8 cellular contexts compared by ENCODE assay signal in genomic region chr17:39867084-39867890, GRCh38. TPM values are rescaled to one million over a fixed set of nuclear protein-coding genes. Genes with fewer than 3 reads are reported as not detected.
DNase-seq lines count a peak whose midpoint lies in the region; ATAC-seq and TF ChIP-seq lines count a peak whose summit lies in the region.

No MANE protein-coding gene starts in this region.

- peak; percentile 78 for DNase-seq in GM06990 (ENCODE audit: extremely low read depth, insufficient read length)
- peak in 4 of 5 donors; percentile 59 to 78 (median 60) for DNase-seq in T-helper 1 cell
- no peak for DNase-seq in esophagus squamous epithelium (lab: John Stamatoyannopoulos, UW)
- no peak for DNase-seq in NCI-H526 treated with DMSO at 0.1 percent for 48 hours (lab: John Stamatoyannopoulos, UW)
- no peak for DNase-seq in COR-L47 (lab: John Stamatoyannopoulos, UW)
- DNase-seq in sigmoid colon: no peak
- no peak for DNase-seq in NCI-H526 (lab: John Stamatoyannopoulos, UW)

- H3K27ac ChIP-seq in esophagus squamous epithelium (peak overlapping the region in 2 of 4 donors; percentile 35 to 38), sigmoid colon (no peak overlapping the region)

- ATAC-seq in GM21737 (IDR thresholded peaks at IDR 0.05; ENCODE audit: unreplicated experiment): peak; percentile 45

- H3K4me3 ChIP-seq in GM06990 (replicated peaks; ENCODE audit: low read depth, low read length) (peak overlapping the region; percentile 60), esophagus squamous epithelium (peak overlapping the region in 3 of 4 donors; percentile 2 to 38 (median 19)), sigmoid colon (no peak overlapping the region)

- 72 to 81% methylated on average over 18 to 21 of the region's 21 CpGs for WGBS in esophagus squamous epithelium, 2 donors
- 73 to 85% methylated on average over 21 of the region's 21 CpGs for WGBS in sigmoid colon, 2 donors

- H3K27me3 ChIP-seq in GM06990 (replicated peaks; ENCODE audit: control insufficient read depth, insufficient read depth, low read length) (no peaks in the 10 kb centered on the region), esophagus squamous epithelium (peaks cover 0 to 68% (median 15%) of the 10 kb centered on the region in 4 donors), sigmoid colon (peaks cover 23 to 66% (median 48%) of the 10 kb centered on the region in 3 donors)

- no peak for TF ChIP-seq POLR2A in esophagus squamous epithelium (IDR thresholded peaks at IDR 0.05)
- TF ChIP-seq POLR2A in sigmoid colon (IDR thresholded peaks at IDR 0.05): no peak

- intact Hi-C loops in esophagus squamous epithelium (cut with DNase I) (loop anchor here (10.0 kb wide), 1 partner anchor 102 kb away; no protein-coding TSS in a partner anchor), sigmoid colon (cut with DNase I) (no loop called here)

- peaks cover 0 to 19% (median 6%) of the 10 kb centered on the region in 3 donors for H3K4me1 ChIP-seq in esophagus squamous epithelium
- peaks cover 0 to 7% (median 7%) of the 10 kb centered on the region in 4 donors for H3K4me1 ChIP-seq in sigmoid colon

- no peaks in the 10 kb centered on the region for H3K9me3 ChIP-seq in esophagus squamous epithelium
- H3K9me3 ChIP-seq in sigmoid colon: peaks cover 0 to 4% (median 0%) of the 10 kb centered on the region in 4 donors

- TF ChIP-seq CTCF in GM06990 (IDR thresholded peaks at IDR 0.05; ENCODE audit: insufficient read depth, low read length, poor library complexity, severe bottlenecking): no peak
- no peak for TF ChIP-seq CTCF in esophagus squamous epithelium (IDR thresholded peaks at IDR 0.05)
- TF ChIP-seq CTCF in sigmoid colon (IDR thresholded peaks at IDR 0.05): no peak

- TF ChIP-seq EP300 in sigmoid colon (IDR thresholded peaks at IDR 0.05): no peak

- H3K36me3 ChIP-seq in GM06990 (ENCODE audit: control insufficient read depth, insufficient read depth, low read length): no peaks in the 10 kb centered on the region
- H3K36me3 ChIP-seq in esophagus squamous epithelium: no peaks in the 10 kb centered on the region
- H3K36me3 ChIP-seq in sigmoid colon: no peaks in the 10 kb centered on the region

RNA-seq across cellular contexts. Expression of gene ZPBP2, which starts 0.7 kb away (rescaled TPM):
- not detected for total RNA-seq in esophagus squamous epithelium
- not detected for total RNA-seq in sigmoid colon
- polyA plus RNA-seq in sigmoid colon: under 1 TPM in 1 of 3 donors, not detected in 2; 0.03 TPM

RNA-seq across cellular contexts. Expression of gene IKZF3, which starts 3.2 kb away (rescaled TPM):
- total RNA-seq in esophagus squamous epithelium (1 to 10 TPM; 2.1 to 9.0 (median 3.8) TPM), sigmoid colon (1 to 10 TPM in 1 of 4 donors, under 1 TPM in 3; under 0.01 to 1.5 (median 0.34) TPM)
- polyA plus RNA-seq in sigmoid colon: 10 to 100 TPM in 1 of 3 donors, under 1 TPM in 2; 0.23 to 12.3 (median 0.60) TPM

RNA-seq across cellular contexts. Expression of gene GSDMB, which starts 51.1 kb away (rescaled TPM):
- total RNA-seq in esophagus squamous epithelium: 1 to 10 TPM in 3 of 4 donors, under 1 TPM in 1; 0.67 to 4.2 (median 1.4) TPM
- total RNA-seq in sigmoid colon: 10 to 100 TPM in 1 of 4 donors, 1 to 10 TPM in 3; 2.0 to 22.7 (median 4.8) TPM
- polyA plus RNA-seq in sigmoid colon: 100 to 1,000 TPM in 1 of 3 donors, 10 to 100 TPM in 2; 50.5 to 133 (median 94.8) TPM

Comparison
In these comparisons a context has a peak if more than half of its experiments do, and no peak if none do; other contexts are left out.
1. DNase-seq: peak in GM06990 (single experiment) and T-helper 1 cell (4 of 5); none in esophagus squamous epithelium (single experiment), NCI-H526 treated with DMSO at 0.1 percent for 48 hours (single experiment), COR-L47 (single experiment), sigmoid colon (single experiment) and NCI-H526 (0 of 2).
2. H3K4me3 ChIP-seq: peak in GM06990 (single experiment) and esophagus squamous epithelium (3 of 4); none in sigmoid colon (0 of 4).